ENCODE assay signal across 11 cellular contexts in the genomic region with DNA sequence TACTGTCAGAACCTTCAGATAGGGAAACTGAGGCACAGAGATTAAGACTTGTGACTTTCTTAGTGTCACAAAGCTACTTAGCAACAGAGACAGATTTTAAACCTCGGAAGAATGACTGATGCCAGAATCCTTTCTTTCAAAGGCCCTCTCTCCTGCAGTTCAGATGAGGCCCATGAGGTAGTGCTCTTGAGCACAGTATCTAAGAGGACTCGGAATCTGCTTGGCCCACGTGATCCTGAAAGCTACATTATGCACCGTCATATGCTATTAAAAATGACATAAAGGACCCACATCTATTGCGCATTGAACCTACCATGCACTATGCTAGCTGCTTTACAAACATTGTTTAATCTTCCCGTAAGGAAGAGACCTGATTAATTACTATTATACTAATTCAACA.
DNase-seq lines count a peak whose midpoint lies in the region; ATAC-seq and TF ChIP-seq lines count a peak whose summit lies in the region.
"Had no signal": no experiment of that assay in that cellular context is flagged by ENCODE, and none has a peak within 500 bp of the region (broad histone marks: within the 10 kb centered on the region; RNA-seq: fewer than 3 reads in every experiment).

No MANE protein-coding gene starts in this region.

- H3K4me1 Mint-ChIP-seq in activated naive CD8-positive, alpha-beta T cell treated with anti-CD3 and anti-CD28 coated beads, Interleukin-2, amount 50 U/mL, for 24 hours = no peaks in the 10 kb centered on the region
- H3K4me1 Mint-ChIP-seq: activated T-helper 17 cell treated with anti-CD3 and anti-CD28 coated beads, Interleukin-2, amount 50 U/mL, for 72 hours had no signal

- no peaks in the 10 kb centered on the region for H3K27me3 Mint-ChIP-seq in activated naive CD8-positive, alpha-beta T cell treated with anti-CD3 and anti-CD28 coated beads, Interleukin-2, amount 50 U/mL, for 24 hours
- H3K27me3 Mint-ChIP-seq: activated T-helper 17 cell treated with anti-CD3 and anti-CD28 coated beads, Interleukin-2, amount 50 U/mL, for 72 hours had no signal

- in situ Hi-C loops in GM13976 (cut with MboI; ENCODE audit: low sequenced_read_pairs, unreplicated experiment) = no loop called here

- ATAC-seq in GM21381 (IDR thresholded peaks at IDR 0.05; ENCODE audit: unreplicated experiment) = no peak
- no peak for ATAC-seq in activated naive CD8-positive, alpha-beta T cell treated with anti-CD3 and anti-CD28 coated beads, Interleukin-2, amount 50 U/mL, for 24 hours
- ATAC-seq in GM21786 (IDR thresholded peaks at IDR 0.05; ENCODE audit: unreplicated experiment) = no peak
- ATAC-seq: activated T-helper 17 cell treated with anti-CD3 and anti-CD28 coated beads, Interleukin-2, amount 50 U/mL, for 72 hours had no signal

- H3K4me3 Mint-ChIP-seq in activated naive CD8-positive, alpha-beta T cell treated with anti-CD3 and anti-CD28 coated beads, Interleukin-2, amount 50 U/mL, for 24 hours = no peak overlapping the region
- H3K4me3 Mint-ChIP-seq: activated T-helper 17 cell treated with anti-CD3 and anti-CD28 coated beads, Interleukin-2, amount 50 U/mL, for 72 hours; T-helper 2 cell treated with Interferon-gamma antibody and Interleukin-4, amounts not matched to agents 5 μg/mL and 100 μg/mL, for 36 hours had no signal

- no peaks in the 10 kb centered on the region for H3K36me3 Mint-ChIP-seq in activated naive CD8-positive, alpha-beta T cell treated with anti-CD3 and anti-CD28 coated beads, Interleukin-2, amount 50 U/mL, for 24 hours (ENCODE audit: low read depth)

- no peak for TF ChIP-seq POLR2A in NB4 (IDR thresholded peaks at IDR 0.05; ENCODE audit: extremely low read depth, insufficient read length)

- TF ChIP-seq CTCF in GM13976 (IDR thresholded peaks at IDR 0.05; ENCODE audit: borderline replicate concordance, control extremely low read depth, extremely low read depth, insufficient read depth, missing control alignments) = peak; percentile 8
- peak; percentile 24 for TF ChIP-seq CTCF in NB4 (IDR thresholded peaks at IDR 0.05; ENCODE audit: low read depth, low read length)
- TF ChIP-seq CTCF in fibroblast of mammary gland (conservative IDR thresholded peaks at IDR 0.05; ENCODE audit: control insufficient read depth, insufficient read depth, low read depth, low read length) = peak; percentile 31

- H3K4me3 ChIP-seq in NB4 (ENCODE audit: low read depth, low read length) (no peak overlapping the region), fibroblast of mammary gland (ENCODE audit: control insufficient read depth, low read depth, low read length) (no peak overlapping the region)

- H3K9me3 Mint-ChIP-seq in activated naive CD8-positive, alpha-beta T cell treated with anti-CD3 and anti-CD28 coated beads, Interleukin-2, amount 50 U/mL, for 24 hours = peaks cover 4% of the 10 kb centered on the region
- H3K9me3 Mint-ChIP-seq: activated T-helper 17 cell treated with anti-CD3 and anti-CD28 coated beads, Interleukin-2, amount 50 U/mL, for 72 hours had no signal

- DNase-seq in A172 (ENCODE audit: low spot score) = peak; percentile 17
- DNase-seq in GM13976 (ENCODE audit: low spot score) = no peak
- DNase-seq in NB4 (ENCODE audit: low read depth) = peak; percentile 34
- DNase-seq in fibroblast of mammary gland (ENCODE audit: low read depth) = peak; percentile 22
- DNase-seq in activated naive CD8-positive, alpha-beta T cell treated with anti-CD3 and anti-CD28 coated beads, Interleukin-2, amount 50 U/mL, for 24 hours = no peak
- no peak for DNase-seq in NCI-H510A treated with DMSO at 0.1 percent for 48 hours (lab: John Stamatoyannopoulos, UW)
- DNase-seq: NCI-H2171 treated with DMSO at 0.1 percent for 48 hours had no signal

- no peak overlapping the region for H3K27ac Mint-ChIP-seq in activated naive CD8-positive, alpha-beta T cell treated with anti-CD3 and anti-CD28 coated beads, Interleukin-2, amount 50 U/mL, for 24 hours
- H3K27ac Mint-ChIP-seq: activated T-helper 17 cell treated with anti-CD3 and anti-CD28 coated beads, Interleukin-2, amount 50 U/mL, for 72 hours; T-helper 2 cell treated with Interferon-gamma antibody and Interleukin-4, amounts not matched to agents 5 μg/mL and 100 μg/mL, for 36 hours had no signal

Comparison
In these comparisons a context has a peak if more than half of its experiments do, and no peak if none do; other contexts are left out.
1. DNase-seq: peak in A172 (single experiment), NB4 (single experiment) and fibroblast of mammary gland (single experiment); none in GM13976 (single experiment), activated naive CD8-positive, alpha-beta T cell treated with anti-CD3 and anti-CD28 coated beads, Interleukin-2, amount 50 U/mL, for 24 hours (single experiment) and NCI-H510A treated with DMSO at 0.1 percent for 48 hours (single experiment).
2. Peak in every context shown above with its lines, with median percentiles within 50 percentile points of each other: CTCF ChIP-seq.